In the genomic region with DNA sequence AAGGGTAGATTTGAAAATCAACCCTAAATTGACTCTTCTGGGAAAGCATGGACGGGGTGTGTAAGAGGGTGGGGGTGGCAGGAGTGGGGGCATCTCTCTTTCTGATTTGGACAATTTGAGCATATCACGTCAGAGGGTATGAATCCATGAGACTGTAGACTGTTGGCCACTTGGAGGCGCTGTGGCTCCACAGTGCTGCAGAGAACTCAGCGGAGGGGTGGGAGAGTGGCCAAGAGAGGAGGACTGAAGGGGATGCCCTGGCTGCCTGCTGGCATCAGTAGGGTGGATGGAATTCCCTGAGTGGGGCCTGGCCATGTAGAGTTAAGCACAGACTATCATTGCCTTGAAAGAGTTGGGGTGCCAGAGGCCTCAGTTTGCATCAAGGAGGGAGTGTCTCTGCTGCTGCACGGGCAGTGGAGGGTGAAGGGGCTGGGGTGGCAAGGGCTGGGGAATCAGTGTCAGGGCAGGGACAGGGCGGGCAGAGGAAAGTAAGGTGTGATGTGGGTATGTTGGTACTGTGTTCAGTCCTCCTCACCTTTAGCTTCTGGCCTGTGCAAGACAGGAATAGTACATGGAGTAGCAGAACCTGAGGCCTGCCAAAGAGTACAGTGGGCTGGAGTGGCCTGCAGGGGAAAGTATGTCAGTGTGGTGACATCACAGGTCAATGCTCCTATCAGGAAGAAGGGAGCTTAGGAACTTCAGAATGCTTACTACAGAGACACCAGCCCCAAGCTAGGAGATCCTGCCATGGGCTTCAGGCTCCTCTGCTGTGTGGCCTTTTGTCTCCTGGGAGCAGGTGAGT, we compare ENCODE assay signal across 9 cellular contexts.
DNase-seq lines count a peak whose midpoint lies in the region; ATAC-seq and TF ChIP-seq lines count a peak whose summit lies in the region.
"Had no signal": no experiment of that assay in that cellular context is flagged by ENCODE, and none has a peak within 500 bp of the region (broad histone marks: within the 10 kb centered on the region; RNA-seq: fewer than 3 reads in every experiment).

No MANE protein-coding gene starts in this region.

- H3K27me3 Mint-ChIP-seq in HFFc6 (ENCODE audit: insufficient read depth): peaks cover 1% of the 10 kb centered on the region
- H3K27me3 Mint-ChIP-seq in CD14-positive monocyte (ENCODE audit: low read depth in 3 of 3): peaks cover 0 to 2% (median 0%) of the 10 kb centered on the region in 3 donors

- peak; percentile 41 to 63 for ATAC-seq in activated CD4-positive, CD25-positive, alpha-beta regulatory T cell treated with anti-CD3 and anti-CD28 coated beads, Interleukin-2, amount 50 U/mL, for 24 hours
- ATAC-seq in HG02763 (IDR thresholded peaks at IDR 0.05; ENCODE audit: unreplicated experiment): no peak
- ATAC-seq: body of pancreas had no signal

- H3K4me3 Mint-ChIP-seq in HFFc6 (no peak overlapping the region), CD14-positive monocyte (no peak overlapping the region)

- H3K4me1 Mint-ChIP-seq in HFFc6 (ENCODE audit: low read depth) (peaks cover 18% of the 10 kb centered on the region; the same call in 1 of the 2 replicates), CD14-positive monocyte (no peaks in the 10 kb centered on the region)

- TF ChIP-seq CTCF in AG09319 (IDR thresholded peaks at IDR 0.05; ENCODE audit: low read depth, low read length) (peak; percentile 38), HFFc6 (IDR thresholded peaks at IDR 0.05) (peak; percentile 78), CD14-positive monocyte (IDR thresholded peaks at IDR 0.05) (no peak)

- intact Hi-C loops in CD14-positive monocyte (cut with micrococcal nuclease): no loop called here

- TF ChIP-seq POLR2A in erythroblast (IDR thresholded peaks at IDR 0.05; ENCODE audit: low read length): no peak

- DNase-seq in AG09319 (ENCODE audit: extremely low read depth, low read depth) (no peak), HFFc6 (no peak), erythroblast (lab: John Stamatoyannopoulos, UW) (peak; percentile 21 to 22), CD14-positive monocyte (ENCODE audit: low spot score) (no peak), GOT3 (lab: John Stamatoyannopoulos, UW) (no peak)
- DNase-seq in stimulated activated CD8-positive, alpha-beta memory T cell treated with anti-CD3 and anti-CD28 coated beads, Interleukin-7, amount 100 ng/mL, for 48 hours (ENCODE audit: extremely low read depth in 1 of 2, low read depth in 1 of 2): peak; percentile 8 to 15

- no peaks in the 10 kb centered on the region for H3K9me3 Mint-ChIP-seq in HFFc6
- no peaks in the 10 kb centered on the region for H3K9me3 Mint-ChIP-seq in CD14-positive monocyte

- H3K27ac Mint-ChIP-seq in HFFc6 (no peak overlapping the region), CD14-positive monocyte (peak overlapping the region in 2 of 7 donors; percentile 6 to 23)

- H3K36me3 Mint-ChIP-seq in HFFc6 (ENCODE audit: low read depth): no peaks in the 10 kb centered on the region
- H3K36me3 Mint-ChIP-seq in CD14-positive monocyte: no peaks in the 10 kb centered on the region

Comparison
In these comparisons a context has a peak if more than half of its experiments do, and no peak if none do; other contexts are left out.
1. DNase-seq: peak in erythroblast (2 of 2) and stimulated activated CD8-positive, alpha-beta memory T cell treated with anti-CD3 and anti-CD28 coated beads, Interleukin-7, amount 100 ng/mL, for 48 hours (2 of 2); none in AG09319 (single experiment), HFFc6 (single experiment), CD14-positive monocyte (single experiment) and GOT3 (single experiment).